2 cellular contexts compared by ENCODE assay signal in the genomic region with DNA sequence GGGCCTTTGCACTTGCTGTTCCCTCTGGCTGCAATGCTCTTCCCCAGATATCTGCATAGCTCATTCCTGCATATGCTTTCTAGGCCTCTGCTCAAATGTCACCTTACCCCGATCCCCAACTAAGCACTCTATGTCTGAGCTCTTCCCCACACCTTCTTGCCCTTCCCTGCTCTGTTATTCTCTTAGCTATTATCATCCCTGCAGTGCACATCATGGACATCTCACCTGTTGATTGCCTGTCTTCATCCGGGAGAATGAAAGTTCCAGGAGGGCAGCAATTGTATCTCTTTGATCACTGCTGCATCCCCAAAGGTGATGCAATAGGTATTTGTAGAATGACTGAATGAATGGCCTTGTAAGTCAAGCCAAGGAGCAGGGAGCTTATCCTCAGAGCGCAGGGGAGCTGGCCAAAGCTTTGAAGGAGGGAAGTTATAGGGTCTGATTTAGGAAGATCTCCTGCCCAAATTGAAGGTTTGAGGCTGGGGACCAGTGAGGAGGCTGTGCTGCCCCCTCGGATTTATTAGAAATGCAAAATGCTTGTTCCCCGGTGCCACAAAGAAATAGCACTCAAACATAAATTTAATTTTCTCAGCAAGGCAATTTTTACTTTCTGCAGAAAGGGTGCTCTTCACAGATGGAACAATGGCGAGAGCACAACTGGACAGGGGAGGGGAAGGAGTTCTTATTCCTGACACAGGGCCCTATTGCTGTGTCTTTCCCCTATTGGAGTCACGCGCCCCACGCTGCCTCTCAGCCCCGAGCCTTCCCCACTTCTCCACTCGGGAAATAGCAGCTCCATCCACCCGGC.
TF ChIP-seq lines count a peak whose summit lies in the region.

No MANE protein-coding gene starts in this region.

TF ChIP-seq in HCT116, 20 proteins besides CTCF, POLR2A, EP300 and RAD21:
- TF ChIP-seq EGR1 (IDR thresholded peaks at IDR 0.05; ENCODE audit: low read depth) (no peak), CBX3 (IDR thresholded peaks at IDR 0.05; ENCODE audit: low read depth) (peak; percentile 84), ZBTB33 (IDR thresholded peaks at IDR 0.05; ENCODE audit: extremely low read depth, insufficient replicate concordance, low read length) (no peak), REST (IDR thresholded peaks at IDR 0.05; ENCODE audit: low read depth) (no peak)

TF ChIP-seq in H1, 55 proteins besides CTCF, POLR2A, EP300 and RAD21:
- no peak for TF ChIP-seq TCF12 (IDR thresholded peaks at IDR 0.05; ENCODE audit: low read depth, low read length)
- TF ChIP-seq CEBPB (IDR thresholded peaks at IDR 0.05; ENCODE audit: low read depth, low read length), result 0 out of 2 replicates have a peak, but pooled peaks have one; percentile 44
